Comparison of ENCODE assay signal across 1 cellular context in genomic region chr4:61201562-61202099, GRCh38.
TF ChIP-seq lines count a peak whose summit lies in the region.

No MANE protein-coding gene starts in this region.

TF ChIP-seq in H1, 55 proteins besides CTCF, POLR2A, EP300 and RAD21 (continued from another document):
- TF ChIP-seq MAFK (IDR thresholded peaks at IDR 0.05; ENCODE audit: low read depth, low read length) (no peak), ZNF274 (IDR thresholded peaks at IDR 0.05; ENCODE audit: borderline replicate concordance, extremely low read depth, low read length) (no peak), KDM4A (IDR thresholded peaks at IDR 0.05; ENCODE audit: low read depth, low read length, severe bottlenecking) (peak; percentile 1), RBBP5 (IDR thresholded peaks at IDR 0.05; ENCODE audit: borderline replicate concordance, low read depth, low read length) (no peak), TBP (IDR thresholded peaks at IDR 0.05; ENCODE audit: low read depth, low read length) (no peak), NRF1 (IDR thresholded peaks at IDR 0.05; ENCODE audit: low read depth, low read length) (no peak), YY1 (IDR thresholded peaks at IDR 0.05; ENCODE audit: low read depth, low read length) (no peak), CHD1 (IDR thresholded peaks at IDR 0.05; ENCODE audit: low read depth, low read length) (no peak), HDAC6 (IDR thresholded peaks at IDR 0.05; ENCODE audit: low read depth, low read length) (no peak), POU5F1 (IDR thresholded peaks at IDR 0.05; ENCODE audit: low read depth, low read length) (no peak), CEBPB (IDR thresholded peaks at IDR 0.05; ENCODE audit: low read depth, low read length) (0 out of 2 replicates have a peak, but pooled peaks have one; percentile 18), NANOG (IDR thresholded peaks at IDR 0.05; ENCODE audit: insufficient read depth, low read depth, low read length, poor library complexity, severe bottlenecking) (no peak), KDM5A (IDR thresholded peaks at IDR 0.05; ENCODE audit: low read length) (no peak), EZH2 (IDR thresholded peaks at IDR 0.05; ENCODE audit: low read depth, low read length, severe bottlenecking) (peak; percentile 18), CBX8 (IDR thresholded peaks at IDR 0.05; ENCODE audit: borderline replicate concordance, low read depth, low read length) (no peak), HDAC2 (IDR thresholded peaks at IDR 0.05; ENCODE audit: borderline replicate concordance in 1 of 2, low read depth in 2 of 2, low read length in 2 of 2) (no peak), SIRT6 (IDR thresholded peaks at IDR 0.05; ENCODE audit: low read length) (no peak), CTBP2 (IDR thresholded peaks at IDR 0.05; ENCODE audit: borderline replicate concordance, insufficient read depth, insufficient read length, low read length) (no peak), JUN (IDR thresholded peaks at IDR 0.05; ENCODE audit: low read depth, low read length) (no peak), KDM1A (IDR thresholded peaks at IDR 0.05; ENCODE audit: borderline replicate concordance, low read length) (no peak), SIX5 (IDR thresholded peaks at IDR 0.05; ENCODE audit: low read depth, low read length) (no peak), MAX (IDR thresholded peaks at IDR 0.05) (peak; percentile 41; the same call in 1 of the 2 replicates), CREB1 (IDR thresholded peaks at IDR 0.05) (no peak), TAF7 (optimal IDR thresholded peaks at IDR 0.05; ENCODE audit: borderline replicate concordance, low read depth, low read length) (no peak), GABPA (IDR thresholded peaks at IDR 0.05; ENCODE audit: borderline replicate concordance, insufficient read depth, low read length) (no peak), TEAD4 (IDR thresholded peaks at IDR 0.05; ENCODE audit: low read depth, low read length) (no peak), FOSL1 (IDR thresholded peaks at IDR 0.05; ENCODE audit: insufficient read depth, low read depth, low read length) (no peak), TAF1 (IDR thresholded peaks at IDR 0.05; ENCODE audit: low read depth, low read length) (no peak), BACH1 (IDR thresholded peaks at IDR 0.05; ENCODE audit: low read length) (no peak), CHD2 (IDR thresholded peaks at IDR 0.05; ENCODE audit: low read length) (no peak), ATF2 (IDR thresholded peaks at IDR 0.05; ENCODE audit: low read length) (no peak), BCL11A (IDR thresholded peaks at IDR 0.05; ENCODE audit: low read depth in 2 of 2, low read length in 2 of 2) (no peak), SIN3A (conservative IDR thresholded peaks at IDR 0.05 in 1 of 2, IDR thresholded peaks at IDR 0.05 in 1 of 2; ENCODE audit: low read depth in 1 of 2, low read length in 2 of 2) (0 out of 4 replicates have a peak, but pooled peaks of 1 of the 2 experiments have one; percentile 47), GTF2F1 (IDR thresholded peaks at IDR 0.05; ENCODE audit: borderline replicate concordance, low read depth, low read length) (no peak), TCF12 (IDR thresholded peaks at IDR 0.05; ENCODE audit: low read depth, low read length) (no peak), SAP30 (IDR thresholded peaks at IDR 0.05; ENCODE audit: insufficient read depth, insufficient replicate concordance, low read length) (no peak), SUZ12 (IDR thresholded peaks at IDR 0.05; ENCODE audit: low read length) (peak; percentile 54; the same call in 1 of the 2 replicates), SP4 (IDR thresholded peaks at IDR 0.05; ENCODE audit: low read length) (no peak)
- TF ChIP-seq, protein P1, sequence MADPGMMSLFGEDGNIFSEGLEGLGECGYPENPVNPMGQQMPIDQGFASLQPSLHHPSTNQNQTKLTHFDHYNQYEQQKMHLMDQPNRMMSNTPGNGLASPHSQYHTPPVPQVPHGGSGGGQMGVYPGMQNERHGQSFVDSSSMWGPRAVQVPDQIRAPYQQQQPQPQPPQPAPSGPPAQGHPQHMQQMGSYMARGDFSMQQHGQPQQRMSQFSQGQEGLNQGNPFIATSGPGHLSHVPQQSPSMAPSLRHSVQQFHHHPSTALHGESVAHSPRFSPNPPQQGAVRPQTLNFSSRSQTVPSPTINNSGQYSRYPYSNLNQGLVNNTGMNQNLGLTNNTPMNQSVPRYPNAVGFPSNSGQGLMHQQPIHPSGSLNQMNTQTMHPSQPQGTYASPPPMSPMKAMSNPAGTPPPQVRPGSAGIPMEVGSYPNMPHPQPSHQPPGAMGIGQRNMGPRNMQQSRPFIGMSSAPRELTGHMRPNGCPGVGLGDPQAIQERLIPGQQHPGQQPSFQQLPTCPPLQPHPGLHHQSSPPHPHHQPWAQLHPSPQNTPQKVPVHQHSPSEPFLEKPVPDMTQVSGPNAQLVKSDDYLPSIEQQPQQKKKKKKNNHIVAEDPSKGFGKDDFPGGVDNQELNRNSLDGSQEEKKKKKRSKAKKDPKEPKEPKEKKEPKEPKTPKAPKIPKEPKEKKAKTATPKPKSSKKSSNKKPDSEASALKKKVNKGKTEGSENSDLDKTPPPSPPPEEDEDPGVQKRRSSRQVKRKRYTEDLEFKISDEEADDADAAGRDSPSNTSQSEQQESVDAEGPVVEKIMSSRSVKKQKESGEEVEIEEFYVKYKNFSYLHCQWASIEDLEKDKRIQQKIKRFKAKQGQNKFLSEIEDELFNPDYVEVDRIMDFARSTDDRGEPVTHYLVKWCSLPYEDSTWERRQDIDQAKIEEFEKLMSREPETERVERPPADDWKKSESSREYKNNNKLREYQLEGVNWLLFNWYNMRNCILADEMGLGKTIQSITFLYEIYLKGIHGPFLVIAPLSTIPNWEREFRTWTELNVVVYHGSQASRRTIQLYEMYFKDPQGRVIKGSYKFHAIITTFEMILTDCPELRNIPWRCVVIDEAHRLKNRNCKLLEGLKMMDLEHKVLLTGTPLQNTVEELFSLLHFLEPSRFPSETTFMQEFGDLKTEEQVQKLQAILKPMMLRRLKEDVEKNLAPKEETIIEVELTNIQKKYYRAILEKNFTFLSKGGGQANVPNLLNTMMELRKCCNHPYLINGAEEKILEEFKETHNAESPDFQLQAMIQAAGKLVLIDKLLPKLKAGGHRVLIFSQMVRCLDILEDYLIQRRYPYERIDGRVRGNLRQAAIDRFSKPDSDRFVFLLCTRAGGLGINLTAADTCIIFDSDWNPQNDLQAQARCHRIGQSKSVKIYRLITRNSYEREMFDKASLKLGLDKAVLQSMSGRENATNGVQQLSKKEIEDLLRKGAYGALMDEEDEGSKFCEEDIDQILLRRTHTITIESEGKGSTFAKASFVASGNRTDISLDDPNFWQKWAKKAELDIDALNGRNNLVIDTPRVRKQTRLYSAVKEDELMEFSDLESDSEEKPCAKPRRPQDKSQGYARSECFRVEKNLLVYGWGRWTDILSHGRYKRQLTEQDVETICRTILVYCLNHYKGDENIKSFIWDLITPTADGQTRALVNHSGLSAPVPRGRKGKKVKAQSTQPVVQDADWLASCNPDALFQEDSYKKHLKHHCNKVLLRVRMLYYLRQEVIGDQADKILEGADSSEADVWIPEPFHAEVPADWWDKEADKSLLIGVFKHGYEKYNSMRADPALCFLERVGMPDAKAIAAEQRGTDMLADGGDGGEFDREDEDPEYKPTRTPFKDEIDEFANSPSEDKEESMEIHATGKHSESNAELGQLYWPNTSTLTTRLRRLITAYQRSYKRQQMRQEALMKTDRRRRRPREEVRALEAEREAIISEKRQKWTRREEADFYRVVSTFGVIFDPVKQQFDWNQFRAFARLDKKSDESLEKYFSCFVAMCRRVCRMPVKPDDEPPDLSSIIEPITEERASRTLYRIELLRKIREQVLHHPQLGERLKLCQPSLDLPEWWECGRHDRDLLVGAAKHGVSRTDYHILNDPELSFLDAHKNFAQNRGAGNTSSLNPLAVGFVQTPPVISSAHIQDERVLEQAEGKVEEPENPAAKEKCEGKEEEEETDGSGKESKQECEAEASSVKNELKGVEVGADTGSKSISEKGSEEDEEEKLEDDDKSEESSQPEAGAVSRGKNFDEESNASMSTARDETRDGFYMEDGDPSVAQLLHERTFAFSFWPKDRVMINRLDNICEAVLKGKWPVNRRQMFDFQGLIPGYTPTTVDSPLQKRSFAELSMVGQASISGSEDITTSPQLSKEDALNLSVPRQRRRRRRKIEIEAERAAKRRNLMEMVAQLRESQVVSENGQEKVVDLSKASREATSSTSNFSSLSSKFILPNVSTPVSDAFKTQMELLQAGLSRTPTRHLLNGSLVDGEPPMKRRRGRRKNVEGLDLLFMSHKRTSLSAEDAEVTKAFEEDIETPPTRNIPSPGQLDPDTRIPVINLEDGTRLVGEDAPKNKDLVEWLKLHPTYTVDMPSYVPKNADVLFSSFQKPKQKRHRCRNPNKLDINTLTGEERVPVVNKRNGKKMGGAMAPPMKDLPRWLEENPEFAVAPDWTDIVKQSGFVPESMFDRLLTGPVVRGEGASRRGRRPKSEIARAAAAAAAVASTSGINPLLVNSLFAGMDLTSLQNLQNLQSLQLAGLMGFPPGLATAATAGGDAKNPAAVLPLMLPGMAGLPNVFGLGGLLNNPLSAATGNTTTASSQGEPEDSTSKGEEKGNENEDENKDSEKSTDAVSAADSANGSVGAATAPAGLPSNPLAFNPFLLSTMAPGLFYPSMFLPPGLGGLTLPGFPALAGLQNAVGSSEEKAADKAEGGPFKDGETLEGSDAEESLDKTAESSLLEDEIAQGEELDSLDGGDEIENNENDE (IDR thresholded peaks at IDR 0.05; ENCODE audit: insufficient replicate concordance, low read length), result no peak
- TF ChIP-seq, protein P2, sequence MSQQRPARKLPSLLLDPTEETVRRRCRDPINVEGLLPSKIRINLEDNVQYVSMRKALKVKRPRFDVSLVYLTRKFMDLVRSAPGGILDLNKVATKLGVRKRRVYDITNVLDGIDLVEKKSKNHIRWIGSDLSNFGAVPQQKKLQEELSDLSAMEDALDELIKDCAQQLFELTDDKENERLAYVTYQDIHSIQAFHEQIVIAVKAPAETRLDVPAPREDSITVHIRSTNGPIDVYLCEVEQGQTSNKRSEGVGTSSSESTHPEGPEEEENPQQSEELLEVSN (IDR thresholded peaks at IDR 0.05), result 0 out of 2 replicates have a peak, but pooled peaks have one; percentile 37
